Comparison of ENCODE assay signal across 14 cellular contexts in genomic region chr2:18518116-18519111, GRCh38. TPM values are rescaled to one million over a fixed set of nuclear protein-coding genes. Genes with fewer than 3 reads are reported as not detected.
DNase-seq lines count a peak whose midpoint lies in the region; TF ChIP-seq lines count a peak whose summit lies in the region.
"Had no signal": no experiment of that assay in that cellular context is flagged by ENCODE, and none has a peak within 500 bp of the region (broad histone marks: within the 10 kb centered on the region; RNA-seq: fewer than 3 reads in every experiment).

No MANE protein-coding gene starts in this region.

- in situ Hi-C loops in ACHN (cut with HindIII; ENCODE audit: low pct_ligation_motif_present, low pct_unique_long_range_greater_than_20kb, low sequenced_read_pairs): no loop called here

- 36% methylated on average over 11 of the region's 11 CpGs for WGBS in esophagus muscularis mucosa

- H3K36me3 ChIP-seq in esophagus muscularis mucosa (no peaks in the 10 kb centered on the region), muscle layer of colon (ENCODE audit: insufficient read depth, low read length) (no peaks in the 10 kb centered on the region)
- H3K36me3 ChIP-seq: BLaER1 treated with 17β-estradiol and CSF1 and Interleukin-3, amounts not matched to agents 10 nM and 100 nM had no signal

- no peaks in the 10 kb centered on the region for H3K9me3 ChIP-seq in esophagus muscularis mucosa
- H3K9me3 ChIP-seq in muscle layer of colon (ENCODE audit: low read length): no peaks in the 10 kb centered on the region
- H3K9me3 ChIP-seq: BLaER1 treated with 17β-estradiol and CSF1 and Interleukin-3, amounts not matched to agents 10 nM and 100 nM had no signal

- TF ChIP-seq CTCF in LNCaP clone FGC (IDR thresholded peaks at IDR 0.05; ENCODE audit: control insufficient read depth, extremely low read depth, insufficient read depth) (no peak), esophagus muscularis mucosa (IDR thresholded peaks at IDR 0.05) (no peak)

- intact Hi-C loops in esophagus muscularis mucosa (cut with DNase I): loop anchor here (5.0 kb wide), 1 partner anchor 844 kb away; no protein-coding TSS in a partner anchor

- H3K27ac ChIP-seq in esophagus muscularis mucosa (replicated peaks in 1 of 4): peak overlapping the region; percentile 77 to 86 (median 81)
- H3K27ac ChIP-seq in muscle layer of colon (ENCODE audit: low read depth, low read length): peak overlapping the region; percentile 35
- H3K27ac ChIP-seq: BLaER1 treated with 17β-estradiol and CSF1 and Interleukin-3, amounts not matched to agents 10 nM and 100 nM had no signal

- H3K4me3 ChIP-seq in LNCaP clone FGC (ENCODE audit: low read depth, low read length): no peak overlapping the region
- H3K4me3 ChIP-seq in esophagus muscularis mucosa: peak overlapping the region in 2 of 4 donors; percentile 13 to 22
- H3K4me3 ChIP-seq in muscle layer of colon (ENCODE audit: low read depth in 1 of 2, low read length in 2 of 2): no peak overlapping the region
- H3K4me3 ChIP-seq: BLaER1 treated with 17β-estradiol and CSF1 and Interleukin-3, amounts not matched to agents 10 nM and 100 nM had no signal

- H3K4me1 ChIP-seq in esophagus muscularis mucosa: peaks cover 28 to 92% (median 91%) of the 10 kb centered on the region in 4 donors
- H3K4me1 ChIP-seq in muscle layer of colon (ENCODE audit: insufficient read depth, low read length): peaks cover 46% of the 10 kb centered on the region

- H3K9ac ChIP-seq in muscle layer of colon (ENCODE audit: low read length): no peak overlapping the region
- H3K9ac ChIP-seq: BLaER1 treated with 17β-estradiol and CSF1 and Interleukin-3, amounts not matched to agents 10 nM and 100 nM had no signal

- DNase-seq in ACHN (peak; percentile 6), LNCaP clone FGC (ENCODE audit: low read depth) (peak; percentile 11), esophagus muscularis mucosa (ENCODE audit: extremely low spot score) (no peak), NCI-H1048 (lab: John Stamatoyannopoulos, UW) (no peak), medulla oblongata (ENCODE audit: extremely low spot score) (no peak)
- no peak for DNase-seq in effector CD4-positive, alpha-beta T cell
- DNase-seq in activated naive CD4-positive, alpha-beta T cell treated with anti-CD3 and anti-CD28 coated beads, Interleukin-2, amount 50 U/mL, for 16 hours: no peak
- DNase-seq: activated CD4-positive, CD25-positive, alpha-beta regulatory T cell; activated T-cell treated with anti-CD3 and anti-CD28 coated beads, Interleukin-2, amount 50 U/mL, for 72 hours; H7; NCI-H510A; SIG-M5 had no signal

- no peak for TF ChIP-seq EP300 in esophagus muscularis mucosa (IDR thresholded peaks at IDR 0.05)

- no peak for TF ChIP-seq POLR2A in esophagus muscularis mucosa (IDR thresholded peaks at IDR 0.05; ENCODE audit: low read depth)

- H3K27me3 ChIP-seq in esophagus muscularis mucosa (no peaks in the 10 kb centered on the region), muscle layer of colon (ENCODE audit: control insufficient read depth in 1 of 2, insufficient read depth in 2 of 2, low read length in 2 of 2) (no peaks in the 10 kb centered on the region)
- H3K27me3 ChIP-seq: BLaER1 treated with 17β-estradiol and CSF1 and Interleukin-3, amounts not matched to agents 10 nM and 100 nM had no signal

RNA-seq across cellular contexts. Expression of gene RDH14, which starts 42.0 kb away (rescaled TPM):
- 10 to 100 TPM; 56.9 to 72.2 (median 65.1) TPM for total RNA-seq in esophagus muscularis mucosa

Comparison
In these comparisons a context has a peak if more than half of its experiments do, and no peak if none do; other contexts are left out.
1. DNase-seq: peak in ACHN (single experiment) and LNCaP clone FGC (single experiment); none in esophagus muscularis mucosa (single experiment), effector CD4-positive, alpha-beta T cell (single experiment), activated naive CD4-positive, alpha-beta T cell treated with anti-CD3 and anti-CD28 coated beads, Interleukin-2, amount 50 U/mL, for 16 hours (single experiment), NCI-H1048 (single experiment) and medulla oblongata (single experiment).